ENCODE assay signal across 8 cellular contexts in the genomic region with DNA sequence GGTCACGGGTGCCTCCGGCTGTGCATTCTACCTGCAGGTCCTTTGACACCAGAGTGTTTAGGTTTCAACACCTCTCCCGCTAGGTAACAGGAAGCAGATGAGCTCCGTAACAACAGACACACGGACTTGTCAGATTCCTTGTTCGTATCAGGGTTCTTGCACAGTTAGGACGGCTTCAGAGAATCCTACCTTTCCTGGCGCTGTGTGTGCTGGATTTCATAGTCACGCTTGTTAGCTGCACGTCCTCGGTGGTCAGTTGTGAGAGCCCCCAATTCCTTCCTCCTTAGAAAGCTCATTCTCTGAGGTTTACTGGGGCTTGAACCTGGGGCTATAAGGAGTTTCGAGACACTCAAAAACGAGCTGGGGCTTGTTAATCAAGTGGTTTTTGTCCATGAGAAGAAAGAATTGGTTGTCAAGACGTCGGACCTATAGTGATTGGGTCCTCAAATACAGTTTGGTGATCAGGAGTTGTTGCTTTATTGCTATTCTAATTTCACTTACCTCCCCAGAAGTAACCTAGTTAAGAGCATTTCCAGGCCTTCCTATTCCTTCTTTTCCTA. TPM values are rescaled to one million over a fixed set of nuclear protein-coding genes. Genes with fewer than 3 reads are reported as not detected.
DNase-seq lines count a peak whose midpoint lies in the region; ATAC-seq and TF ChIP-seq lines count a peak whose summit lies in the region.

No MANE protein-coding gene starts in this region.

- H3K27me3 ChIP-seq in CD4-positive, alpha-beta T cell (ENCODE audit: control insufficient read depth, insufficient read depth, low read length) = no peaks in the 10 kb centered on the region
- no peaks in the 10 kb centered on the region for H3K27me3 ChIP-seq in kidney epithelial cell (ENCODE audit: control insufficient read depth, insufficient read depth, low read length)

- H3K4me3 Mint-ChIP-seq in CD4-positive, alpha-beta T cell = peak overlapping the region; percentile 100
- H3K4me3 Mint-ChIP-seq in activated naive CD8-positive, alpha-beta T cell treated with anti-CD3 and anti-CD28 coated beads, Interleukin-2, amount 50 U/mL, for 24 hours = peak overlapping the region; percentile 98

- peak overlapping the region; percentile 80 for H3K27ac ChIP-seq in CD4-positive, alpha-beta T cell (ENCODE audit: low read depth, low read length)
- H3K27ac ChIP-seq in temporal lobe (ENCODE audit: low read depth, low read length) = peak overlapping the region; percentile 90

- no peaks in the 10 kb centered on the region for H3K9me3 Mint-ChIP-seq in CD4-positive, alpha-beta T cell
- H3K9me3 Mint-ChIP-seq in activated naive CD8-positive, alpha-beta T cell treated with anti-CD3 and anti-CD28 coated beads, Interleukin-2, amount 50 U/mL, for 24 hours = no peaks in the 10 kb centered on the region

- DNase-seq in CD4-positive, alpha-beta T cell = no peak
- DNase-seq in HPDE6-E6E7 (ENCODE audit: extremely low spot score) = peak; percentile 61
- DNase-seq in activated naive CD8-positive, alpha-beta T cell treated with anti-CD3 and anti-CD28 coated beads, Interleukin-2, amount 50 U/mL, for 24 hours = no peak
- no peak for DNase-seq in kidney epithelial cell (ENCODE audit: low read depth)
- DNase-seq in anterior cingulate cortex (lab: John Stamatoyannopoulos, UW) = no peak
- DNase-seq in COR-L47 (lab: John Stamatoyannopoulos, UW) = no peak

- peaks cover 43% of the 10 kb centered on the region for H3K36me3 Mint-ChIP-seq in CD4-positive, alpha-beta T cell (ENCODE audit: low read depth)
- peaks cover 38% of the 10 kb centered on the region for H3K36me3 Mint-ChIP-seq in activated naive CD8-positive, alpha-beta T cell treated with anti-CD3 and anti-CD28 coated beads, Interleukin-2, amount 50 U/mL, for 24 hours (ENCODE audit: low read depth)

- peaks cover 38% of the 10 kb centered on the region for H3K4me1 Mint-ChIP-seq in CD4-positive, alpha-beta T cell (ENCODE audit: low read depth)
- peaks cover 50% of the 10 kb centered on the region for H3K4me1 Mint-ChIP-seq in activated naive CD8-positive, alpha-beta T cell treated with anti-CD3 and anti-CD28 coated beads, Interleukin-2, amount 50 U/mL, for 24 hours

- ATAC-seq in CD4-positive, alpha-beta T cell (ENCODE audit: poor library complexity) = no peak
- no peak for ATAC-seq in activated naive CD8-positive, alpha-beta T cell treated with anti-CD3 and anti-CD28 coated beads, Interleukin-2, amount 50 U/mL, for 24 hours
- no peak for ATAC-seq in GM18858 (IDR thresholded peaks at IDR 0.05; ENCODE audit: unreplicated experiment)

- no peak for TF ChIP-seq CTCF in CD4-positive, alpha-beta T cell (IDR thresholded peaks at IDR 0.05)
- TF ChIP-seq CTCF in kidney epithelial cell (IDR thresholded peaks at IDR 0.05; ENCODE audit: insufficient read depth, low read length, poor library complexity, severe bottlenecking) = no peak

- no peaks in the 10 kb centered on the region for H3K9me3 ChIP-seq in CD4-positive, alpha-beta T cell (ENCODE audit: control insufficient read depth, low read length)

- peak overlapping the region; percentile 97 for H3K27ac Mint-ChIP-seq in CD4-positive, alpha-beta T cell
- H3K27ac Mint-ChIP-seq in activated naive CD8-positive, alpha-beta T cell treated with anti-CD3 and anti-CD28 coated beads, Interleukin-2, amount 50 U/mL, for 24 hours = peak overlapping the region; percentile 100

- no peaks in the 10 kb centered on the region for H3K27me3 Mint-ChIP-seq in CD4-positive, alpha-beta T cell
- H3K27me3 Mint-ChIP-seq in activated naive CD8-positive, alpha-beta T cell treated with anti-CD3 and anti-CD28 coated beads, Interleukin-2, amount 50 U/mL, for 24 hours = no peaks in the 10 kb centered on the region

- peak overlapping the region; percentile 40 for H3K4me3 ChIP-seq in kidney epithelial cell (ENCODE audit: low read depth, low read length)

- POLR2A ChIA-PET in CD4-positive, alpha-beta T cell (lab: Charles Lee) = interaction anchor here (0.6 to 3.7 kb wide), 25 partner anchors 9 to 867 kb away, joined by 3 to 63 read pairs (median 5); partner anchors contain the start of genes ACP2, ARFGAP2, ATG13 and HARBI1

- intact Hi-C loops in CD4-positive, alpha-beta T cell (cut with DNase I, micrococcal nuclease) = loop anchor here (1.0 to 2.0 kb wide), 4 partner anchors 19 to 54 kb away; partner anchors contain the start of genes ACP2 (in 1 of the 2) and ARFGAP2 (in 1 of the 2)

- no peaks in the 10 kb centered on the region for H3K36me3 ChIP-seq in kidney epithelial cell (ENCODE audit: control insufficient read depth, insufficient read depth, low read length)

- CTCF ChIA-PET in CD4-positive, alpha-beta T cell (lab: Charles Lee) = interaction anchor here (0.6 to 2.8 kb wide), 5 partner anchors 9 to 62 kb away, joined by 3 to 15 read pairs (median 5); partner anchors contain the start of genes ACP2 and ARFGAP2

RNA-seq across cellular contexts. Expression of gene DDB2, which starts 0.7 kb away (rescaled TPM):
- 10 to 100 TPM; 57.3 to 57.6 TPM for total RNA-seq in CD4-positive, alpha-beta T cell
- total RNA-seq in kidney epithelial cell (24.8 and 34.7 TPM in 2 replicates), temporal lobe (6.6 TPM)

RNA-seq across cellular contexts. Expression of gene PACSIN3, which starts 29.2 kb away (rescaled TPM):
- total RNA-seq in CD4-positive, alpha-beta T cell = under 1 TPM in 1 of 2 experiments, not detected in 1; 0.27 TPM
- total RNA-seq in kidney epithelial cell (37.9 and 57.4 TPM in 2 replicates), temporal lobe (3.4 TPM)

RNA-seq across cellular contexts. Expression of gene ACP2, which starts 33.2 kb away (rescaled TPM):
- 10 to 100 TPM; 16.8 to 17.2 TPM for total RNA-seq in CD4-positive, alpha-beta T cell
- total RNA-seq in kidney epithelial cell = 51.6 and 57.1 TPM in 2 replicates
- total RNA-seq in temporal lobe = 17.2 TPM

RNA-seq across cellular contexts. Expression of gene ARFGAP2, which starts 38.8 kb away (rescaled TPM):
- total RNA-seq in CD4-positive, alpha-beta T cell = 100 to 1,000 TPM; 161 to 174 TPM
- total RNA-seq in kidney epithelial cell = 95.7 and 106 TPM in 2 replicates
- 79.4 TPM for total RNA-seq in temporal lobe

RNA-seq across cellular contexts. Expression of gene NR1H3, which starts 42.4 kb away (rescaled TPM):
- 1 to 10 TPM; 1.8 to 2.3 TPM for total RNA-seq in CD4-positive, alpha-beta T cell
- 3.8 and 7.3 TPM in 2 replicates for total RNA-seq in kidney epithelial cell
- 5.7 TPM for total RNA-seq in temporal lobe
